Comparison of ENCODE assay signal across 18 cellular contexts in the genomic region with DNA sequence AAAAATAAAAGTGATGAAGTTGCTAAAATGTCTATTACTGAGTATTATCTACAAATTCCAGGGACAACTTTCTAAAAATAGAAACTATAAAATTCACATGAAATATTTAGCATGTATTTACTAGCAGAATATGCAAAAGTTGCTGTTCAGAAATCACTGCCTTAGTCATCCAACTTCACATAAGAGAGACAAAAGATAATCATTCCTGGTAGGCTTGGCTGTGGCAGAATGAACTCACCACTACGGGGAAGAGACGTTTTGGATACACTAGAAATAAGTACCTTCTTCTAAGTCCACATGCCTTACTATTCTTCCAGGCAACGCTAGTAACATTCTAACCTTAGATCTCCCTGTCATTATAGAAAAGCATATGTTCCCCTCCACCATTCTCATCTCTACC.
A peak's percentile ranks its signal among the peaks of the same experiment; 100 is the strongest.
DNase-seq lines count a peak whose midpoint lies in the region; ATAC-seq and TF ChIP-seq lines count a peak whose summit lies in the region.
"Had no signal": no experiment of that assay in that cellular context is flagged by ENCODE, and none has a peak within 500 bp of the region (broad histone marks: within the 10 kb centered on the region; RNA-seq: fewer than 3 reads in every experiment).

No MANE protein-coding gene starts in this region.

- no peak overlapping the region for H3K4me3 ChIP-seq in left lung
- H3K4me3 ChIP-seq in CD8-positive, alpha-beta memory T cell (ENCODE audit: low read length) = no peak overlapping the region

- no peak overlapping the region for H3K4me3 Mint-ChIP-seq in natural killer cell treated with Interleukin-12 subunit alpha and Interleukin-12 subunit beta and Interleukin-15 and Interleukin-18, amount 100 ng/mL, for 72 hours
- H3K4me3 Mint-ChIP-seq in CD8-positive, alpha-beta memory T cell = no peak overlapping the region

- DNase-seq in Daoy (ENCODE audit: low read depth) (peak; percentile 5), NCI-H460 (ENCODE audit: extremely low read depth, low read depth) (peak; percentile 4), astrocyte of the hippocampus (ENCODE audit: low read depth, low spot score) (peak; percentile 26), foreskin keratinocyte (peak; percentile 45 to 71), NCI-H187 treated with DMSO at 0.1 percent for 48 hours (lab: John Stamatoyannopoulos, UW) (no peak), left lung (no peak)
- DNase-seq in natural killer cell treated with Interleukin-12 subunit alpha and Interleukin-12 subunit beta and Interleukin-15 and Interleukin-18, amount 100 ng/mL, for 72 hours (ENCODE audit: low spot score) = no peak
- no peak for DNase-seq in CD8-positive, alpha-beta memory T cell
- DNase-seq: C1 segment of cervical spinal cord; DMS153; Karpas-422; NCI-H1417; NCI-H2029 treated with DMSO at 0.1 percent for 48 hours; NCI-H526; NK-92 treated with Interleukin-12 subunit alpha and Interleukin-12 subunit beta, amount 100 ng/mL, for 24 hours; OCI-M1 had no signal

- CTCF ChIA-PET in CD8-positive, alpha-beta memory T cell (lab: Charles Lee) = no interaction called here

- no peak overlapping the region for H3K27ac ChIP-seq in foreskin keratinocyte
- H3K27ac ChIP-seq in left lung = no peak overlapping the region
- no peak overlapping the region for H3K27ac ChIP-seq in CD8-positive, alpha-beta memory T cell (ENCODE audit: low read depth, low read length)
- H3K27ac ChIP-seq: RWPE1 had no signal

- no peaks in the 10 kb centered on the region for H3K27me3 ChIP-seq in foreskin keratinocyte
- H3K27me3 ChIP-seq in left lung = no peaks in the 10 kb centered on the region
- no peaks in the 10 kb centered on the region for H3K27me3 ChIP-seq in CD8-positive, alpha-beta memory T cell (ENCODE audit: insufficient read depth, low read length, poor library complexity, severe bottlenecking)

- no peaks in the 10 kb centered on the region for H3K36me3 ChIP-seq in left lung
- H3K36me3 ChIP-seq in CD8-positive, alpha-beta memory T cell (ENCODE audit: insufficient read depth, low read length) = no peaks in the 10 kb centered on the region

- intact Hi-C loops in left lung (cut with DNase I) = no loop called here

- H3K9me3 Mint-ChIP-seq in natural killer cell treated with Interleukin-12 subunit alpha and Interleukin-12 subunit beta and Interleukin-15 and Interleukin-18, amount 100 ng/mL, for 72 hours = no peaks in the 10 kb centered on the region
- peaks cover 2 to 23% (median 3%) of the 10 kb centered on the region in 5 donors for H3K9me3 Mint-ChIP-seq in CD8-positive, alpha-beta memory T cell

- POLR2A ChIA-PET in CD8-positive, alpha-beta memory T cell (lab: Charles Lee) = no interaction called here

- no peaks in the 10 kb centered on the region for H3K36me3 Mint-ChIP-seq in natural killer cell treated with Interleukin-12 subunit alpha and Interleukin-12 subunit beta and Interleukin-15 and Interleukin-18, amount 100 ng/mL, for 72 hours
- H3K36me3 Mint-ChIP-seq in CD8-positive, alpha-beta memory T cell = no peaks in the 10 kb centered on the region

- H3K27ac Mint-ChIP-seq in natural killer cell treated with Interleukin-12 subunit alpha and Interleukin-12 subunit beta and Interleukin-15 and Interleukin-18, amount 100 ng/mL, for 72 hours = no peak overlapping the region
- H3K27ac Mint-ChIP-seq in CD8-positive, alpha-beta memory T cell = no peak overlapping the region

- H3K9me3 ChIP-seq in left lung = no peaks in the 10 kb centered on the region
- no peaks in the 10 kb centered on the region for H3K9me3 ChIP-seq in CD8-positive, alpha-beta memory T cell (ENCODE audit: low read length)

- H3K4me1 Mint-ChIP-seq in natural killer cell treated with Interleukin-12 subunit alpha and Interleukin-12 subunit beta and Interleukin-15 and Interleukin-18, amount 100 ng/mL, for 72 hours (ENCODE audit: low read depth in 2 of 2) = peaks cover 0 to 9% of the 10 kb centered on the region in 2 donors
- H3K4me1 Mint-ChIP-seq in CD8-positive, alpha-beta memory T cell = no peaks in the 10 kb centered on the region

- H3K27me3 Mint-ChIP-seq in natural killer cell treated with Interleukin-12 subunit alpha and Interleukin-12 subunit beta and Interleukin-15 and Interleukin-18, amount 100 ng/mL, for 72 hours = no peaks in the 10 kb centered on the region
- no peaks in the 10 kb centered on the region for H3K27me3 Mint-ChIP-seq in CD8-positive, alpha-beta memory T cell

- TF ChIP-seq CTCF in foreskin keratinocyte (conservative IDR thresholded peaks at IDR 0.05) (no peak), left lung (IDR thresholded peaks at IDR 0.05) (no peak)

- ATAC-seq in foreskin keratinocyte (peak; percentile 91), left lung (no peak)
- no peak for ATAC-seq in natural killer cell treated with Interleukin-12 subunit alpha and Interleukin-12 subunit beta and Interleukin-15 and Interleukin-18, amount 100 ng/mL, for 72 hours
- ATAC-seq: HCT116 had no signal

- peaks cover 7% of the 10 kb centered on the region for H3K4me1 ChIP-seq in foreskin keratinocyte
- no peaks in the 10 kb centered on the region for H3K4me1 ChIP-seq in left lung
- no peaks in the 10 kb centered on the region for H3K4me1 ChIP-seq in CD8-positive, alpha-beta memory T cell (ENCODE audit: insufficient read depth, low read length)

Comparison
In these comparisons a context has a peak if more than half of its experiments do, and no peak if none do; other contexts are left out.
1. DNase-seq: peak in Daoy (single experiment), NCI-H460 (single experiment), astrocyte of the hippocampus (single experiment) and foreskin keratinocyte (2 of 2); none in NCI-H187 treated with DMSO at 0.1 percent for 48 hours (single experiment), left lung (0 of 2), natural killer cell treated with Interleukin-12 subunit alpha and Interleukin-12 subunit beta and Interleukin-15 and Interleukin-18, amount 100 ng/mL, for 72 hours (single experiment) and CD8-positive, alpha-beta memory T cell (0 of 5).